8 cellular contexts compared by ENCODE assay signal in the genomic region with DNA sequence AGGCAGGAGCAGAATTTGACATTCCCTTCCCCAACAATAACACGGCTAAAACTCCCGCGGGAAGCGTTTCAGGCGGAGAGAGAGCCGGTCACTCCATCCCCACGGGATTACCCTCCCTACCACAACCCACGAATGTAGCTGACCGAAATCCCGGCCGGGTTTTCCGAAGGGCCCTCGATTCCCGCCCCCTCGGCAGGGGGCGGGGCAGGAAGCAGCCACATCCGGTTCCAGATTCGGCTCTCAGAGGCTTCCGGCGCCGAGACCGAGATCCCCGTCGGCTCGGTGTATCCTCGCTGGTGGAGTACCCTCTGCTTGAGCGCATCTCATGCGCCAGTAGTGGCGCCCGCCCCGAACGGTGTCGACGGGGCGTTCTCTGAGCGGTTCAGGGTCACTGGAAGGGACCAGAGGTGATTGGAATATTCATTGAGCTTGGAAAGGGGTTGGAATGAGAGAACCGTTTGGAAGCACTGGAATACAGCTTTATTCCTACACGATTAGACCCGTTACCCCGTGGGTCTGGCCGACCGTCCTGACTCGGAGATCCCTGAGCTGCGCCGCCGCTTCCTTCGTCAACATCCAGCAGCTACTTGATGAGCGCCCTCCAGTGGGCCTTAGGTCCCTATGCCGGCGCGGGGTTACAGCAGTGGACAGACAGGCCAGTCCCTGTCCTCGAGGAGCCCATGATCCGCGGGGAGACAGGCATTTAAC. TPM values are rescaled to one million over a fixed set of nuclear protein-coding genes. Genes with fewer than 3 reads are reported as not detected.
DNase-seq lines count a peak whose midpoint lies in the region; ATAC-seq and TF ChIP-seq lines count a peak whose summit lies in the region.

No MANE protein-coding gene starts in this region.

- peak overlapping the region; percentile 95 for H3K9ac ChIP-seq in OCI-LY3 (ENCODE audit: low read length)

- H3K36me3 Mint-ChIP-seq in IgD-negative memory B cell: peaks cover 4% of the 10 kb centered on the region

- H3K27me3 ChIP-seq in OCI-LY3 (ENCODE audit: low read depth, low read length): no peaks in the 10 kb centered on the region

- no peaks in the 10 kb centered on the region for H3K9me3 Mint-ChIP-seq in IgD-negative memory B cell

- ATAC-seq in GM21576 (IDR thresholded peaks at IDR 0.05; ENCODE audit: unreplicated experiment): peak; percentile 73
- ATAC-seq in mucosa of descending colon: peak; percentile 84

- peak overlapping the region; percentile 98 for H3K27ac ChIP-seq in OCI-LY3 (ENCODE audit: low read length)

- H3K79me2 ChIP-seq in OCI-LY3 (ENCODE audit: low read length): peaks cover 8% of the 10 kb centered on the region; the same call in 1 of the 2 replicates

- H3K27ac Mint-ChIP-seq in IgD-negative memory B cell: peak overlapping the region; percentile 98 to 99 (median 99)

- H3K4me3 Mint-ChIP-seq in IgD-negative memory B cell: peak overlapping the region; percentile 92 to 99 (median 97)

- no peaks in the 10 kb centered on the region for H3K9me3 ChIP-seq in OCI-LY3 (ENCODE audit: insufficient read depth, low read length)
- H3K9me3 ChIP-seq in mucosa of descending colon: no peaks in the 10 kb centered on the region

- H2AFZ ChIP-seq in OCI-LY3 (ENCODE audit: low read depth, low read length): no peak overlapping the region

- peaks cover 15 to 28% (median 22%) of the 10 kb centered on the region in 3 donors for H3K4me1 Mint-ChIP-seq in IgD-negative memory B cell

- DNase-seq in DMS153 treated with DMSO at 0.1 percent for 48 hours (lab: John Stamatoyannopoulos, UW; ENCODE audit: unreplicated experiment): peak; percentile 90
- peak; percentile 91 for DNase-seq in activated T-cell treated with anti-CD3 and anti-CD28 coated beads for 24 hours (ENCODE audit: low read depth)
- peak; percentile 92 for DNase-seq in epithelial cell of esophagus (ENCODE audit: low read depth)
- peak; percentile 94 to 95 (median 95) for DNase-seq in mucosa of descending colon
- peak; percentile 89 to 92 for DNase-seq in stimulated activated CD8-positive, alpha-beta memory T cell treated with anti-CD3 and anti-CD28 coated beads, Interleukin-4, amount 100 ng/mL, for 1 hour (ENCODE audit: low read depth in 2 of 2, low spot score in 1 of 2)

- peak; percentile 30 for TF ChIP-seq CTCF in OCI-LY3 (IDR thresholded peaks at IDR 0.05; ENCODE audit: low read depth, low read length)
- TF ChIP-seq CTCF in epithelial cell of esophagus (IDR thresholded peaks at IDR 0.05; ENCODE audit: insufficient read depth, low read depth, low read length, missing control alignments): peak; percentile 75
- TF ChIP-seq CTCF in mucosa of descending colon (IDR thresholded peaks at IDR 0.05): peak; percentile 73

- no peaks in the 10 kb centered on the region for H3K27me3 Mint-ChIP-seq in IgD-negative memory B cell

- no peaks in the 10 kb centered on the region for H4K20me1 ChIP-seq in OCI-LY3 (ENCODE audit: insufficient read depth, low read length)

- peaks cover 16% of the 10 kb centered on the region for H3K4me1 ChIP-seq in OCI-LY3 (ENCODE audit: low read length)
- peaks cover 17% of the 10 kb centered on the region for H3K4me1 ChIP-seq in mucosa of descending colon (ENCODE audit: low read depth)

- peak overlapping the region; percentile 100 for H3K4me2 ChIP-seq in OCI-LY3 (ENCODE audit: low read length)

- H3K36me3 ChIP-seq in OCI-LY3 (replicated peaks; ENCODE audit: low read depth, low read length) (peaks cover 15% of the 10 kb centered on the region), mucosa of descending colon (ENCODE audit: low read depth) (peaks cover 4% of the 10 kb centered on the region)

- H3K4me3 ChIP-seq in OCI-LY3 (ENCODE audit: low read length): peak overlapping the region; percentile 99
- peak overlapping the region; percentile 98 for H3K4me3 ChIP-seq in epithelial cell of esophagus (ENCODE audit: low read length)
- peak overlapping the region; percentile 49 for H3K4me3 ChIP-seq in mucosa of descending colon

- intact Hi-C loops in mucosa of descending colon (cut with DNase I, micrococcal nuclease): no loop called here

RNA-seq across cellular contexts. Expression of gene RGL2, which starts 0.6 kb away (rescaled TPM):
- 19.0 TPM for polyA plus RNA-seq in IgD-negative memory B cell
- 10 to 100 TPM; 26.4 to 64.6 (median 38.9) TPM for total RNA-seq in mucosa of descending colon

RNA-seq across cellular contexts. Expression of gene PFDN6, which starts 10.0 kb away (rescaled TPM):
- 49.3 TPM for polyA plus RNA-seq in IgD-negative memory B cell
- 10 to 100 TPM; 37.9 to 50.1 (median 40.2) TPM for total RNA-seq in mucosa of descending colon

RNA-seq across cellular contexts. Expression of gene WDR46, which starts 10.4 kb away (rescaled TPM):
- polyA plus RNA-seq in IgD-negative memory B cell: 68.7 TPM
- 10 to 100 TPM; 25.5 to 37.9 (median 30.9) TPM for total RNA-seq in mucosa of descending colon

RNA-seq across cellular contexts. Expression of gene TAPBP, which starts 14.5 kb away (rescaled TPM):
- 605 TPM for polyA plus RNA-seq in IgD-negative memory B cell
- 100 to 1,000 TPM; 179 to 321 (median 258) TPM for total RNA-seq in mucosa of descending colon

RNA-seq across cellular contexts. Expression of gene ZBTB22, which starts 18.2 kb away (rescaled TPM):
- polyA plus RNA-seq in IgD-negative memory B cell: 14.8 TPM
- 10 to 100 TPM; 18.5 to 23.7 (median 20.1) TPM for total RNA-seq in mucosa of descending colon

Comparison
In these comparisons a context has a peak if more than half of its experiments do, and no peak if none do; other contexts are left out.
1. Peak in every context shown above with its lines: DNase-seq, ATAC-seq, H3K4me3 ChIP-seq and H3K27ac ChIP-seq.
2. H3K4me3 ChIP-seq: peak in every context shown above with its lines; median percentile 99 in OCI-LY3; 98 in epithelial cell of esophagus; 49 in mucosa of descending colon.